In genomic region chr11:77879218-77879617, GRCh38 we compare ENCODE assay signal across 10 cellular contexts. TPM values are rescaled to one million over a fixed set of nuclear protein-coding genes. Genes with fewer than 3 reads are reported as not detected.
DNase-seq lines count a peak whose midpoint lies in the region; ATAC-seq and TF ChIP-seq lines count a peak whose summit lies in the region.
"Had no signal": no experiment of that assay in that cellular context is flagged by ENCODE, and none has a peak within 500 bp of the region (broad histone marks: within the 10 kb centered on the region; RNA-seq: fewer than 3 reads in every experiment).

No MANE protein-coding gene starts in this region.

- TF ChIP-seq POLR2A in body of pancreas (IDR thresholded peaks at IDR 0.05): no peak
- no peak for TF ChIP-seq POLR2A in thyroid gland (IDR thresholded peaks at IDR 0.05)

- no peaks in the 10 kb centered on the region for H3K4me1 Mint-ChIP-seq in activated CD4-positive, alpha-beta T cell treated with anti-CD3 and anti-CD28 coated beads for 36 hours

- no peaks in the 10 kb centered on the region for H3K27me3 Mint-ChIP-seq in activated CD4-positive, alpha-beta T cell treated with anti-CD3 and anti-CD28 coated beads for 36 hours

- no peaks in the 10 kb centered on the region for H3K9me3 Mint-ChIP-seq in activated naive CD4-positive, alpha-beta T cell treated with anti-CD3 and anti-CD28 coated beads, Interleukin-2, amount 50 U/mL, for 72 hours
- no peaks in the 10 kb centered on the region for H3K9me3 Mint-ChIP-seq in activated CD4-positive, alpha-beta T cell treated with anti-CD3 and anti-CD28 coated beads for 36 hours (ENCODE audit: low read depth)

- H3K4me3 Mint-ChIP-seq in activated CD4-positive, alpha-beta T cell treated with anti-CD3 and anti-CD28 coated beads for 36 hours: no peak overlapping the region

- no peaks in the 10 kb centered on the region for H3K27me3 ChIP-seq in body of pancreas
- no peaks in the 10 kb centered on the region for H3K27me3 ChIP-seq in thyroid gland

- DNase-seq in activated naive CD4-positive, alpha-beta T cell treated with anti-CD3 and anti-CD28 coated beads, Interleukin-2, amount 50 U/mL, for 72 hours (ENCODE audit: low spot score in 2 of 2): no peak
- DNase-seq in activated naive CD4-positive, alpha-beta T cell (lab: John Stamatoyannopoulos, UW): no peak
- DNase-seq in body of pancreas (peak in 3 of 4 donors; percentile 16 to 38 (median 20)), thyroid gland (peak; percentile 19 to 20), NCI-H446 treated with DMSO at 0.1 percent for 48 hours (lab: John Stamatoyannopoulos, UW) (no peak), left lobe of liver (ENCODE audit: low spot score) (no peak)
- DNase-seq in activated CD4-positive, alpha-beta T cell treated with anti-CD3 and anti-CD28 coated beads for 36 hours: no peak
- DNase-seq: activated CD4-positive, alpha-beta T cell treated with anti-CD3 and anti-CD28 coated beads for 1 hour had no signal

- intact Hi-C loops in body of pancreas (cut with DNase I) (no loop called here), thyroid gland (cut with DNase I) (no loop called here)
- intact Hi-C loops in activated CD4-positive, alpha-beta T cell treated with anti-CD3 and anti-CD28 coated beads for 36 hours (cut with DNase I, micrococcal nuclease): no loop called here

- TF ChIP-seq CTCF in body of pancreas (IDR thresholded peaks at IDR 0.05) (no peak), thyroid gland (IDR thresholded peaks at IDR 0.05) (no peak)

- no peaks in the 10 kb centered on the region for H3K36me3 Mint-ChIP-seq in activated naive CD4-positive, alpha-beta T cell treated with anti-CD3 and anti-CD28 coated beads, Interleukin-2, amount 50 U/mL, for 72 hours
- H3K36me3 Mint-ChIP-seq in activated CD4-positive, alpha-beta T cell treated with anti-CD3 and anti-CD28 coated beads for 36 hours (ENCODE audit: low read depth): peaks cover 22% of the 10 kb centered on the region

- peak overlapping the region; percentile 44 to 54 for H3K27ac Mint-ChIP-seq in activated naive CD4-positive, alpha-beta T cell treated with anti-CD3 and anti-CD28 coated beads, Interleukin-2, amount 50 U/mL, for 72 hours
- H3K27ac Mint-ChIP-seq in activated CD4-positive, alpha-beta T cell treated with anti-CD3 and anti-CD28 coated beads for 36 hours: no peak overlapping the region

- ATAC-seq in activated naive CD4-positive, alpha-beta T cell treated with anti-CD3 and anti-CD28 coated beads, Interleukin-2, amount 50 U/mL, for 72 hours: no peak
- ATAC-seq in HG03139 (IDR thresholded peaks at IDR 0.05; ENCODE audit: unreplicated experiment) (peak; percentile 85), body of pancreas (no peak), left lobe of liver (no peak)
- no peak for ATAC-seq in activated CD4-positive, alpha-beta T cell treated with anti-CD3 and anti-CD28 coated beads for 36 hours
- ATAC-seq: esophagus mucosa had no signal

- 85 to 87% methylated on average over 3 of the region's 3 CpGs for WGBS in body of pancreas, 2 donors
- WGBS in thyroid gland, 2 donors: 94 to 95% methylated on average over 3 of the region's 3 CpGs

- H3K4me3 ChIP-seq in body of pancreas: no peak overlapping the region
- H3K4me3 ChIP-seq in thyroid gland (replicated peaks in 1 of 3): no peak overlapping the region

- CTCF ChIA-PET in activated CD4-positive, alpha-beta T cell treated with anti-CD3 and anti-CD28 coated beads for 36 hours (lab: Charles Lee): no interaction called here

- H3K4me1 ChIP-seq in body of pancreas: no peaks in the 10 kb centered on the region
- H3K4me1 ChIP-seq in thyroid gland: no peaks in the 10 kb centered on the region

- H3K36me3 ChIP-seq in body of pancreas (replicated peaks in 1 of 2; ENCODE audit: insufficient read depth in 1 of 2, low read depth in 2 of 2) (peaks cover 0 to 9% of the 10 kb centered on the region in 2 donors), thyroid gland (peaks cover 7 to 17% of the 10 kb centered on the region in 2 donors)

- H3K27ac ChIP-seq in body of pancreas (no peak overlapping the region), thyroid gland (no peak overlapping the region)

- POLR2A ChIA-PET in activated CD4-positive, alpha-beta T cell treated with anti-CD3 and anti-CD28 coated beads for 36 hours (lab: Charles Lee): no interaction called here

- no peaks in the 10 kb centered on the region for H3K9me3 ChIP-seq in body of pancreas
- no peaks in the 10 kb centered on the region for H3K9me3 ChIP-seq in thyroid gland

RNA-seq across cellular contexts. Expression of gene AAMDC, which starts 58.3 kb away (rescaled TPM):
- total RNA-seq in activated naive CD4-positive, alpha-beta T cell treated with anti-CD3 and anti-CD28 coated beads, Interleukin-2, amount 50 U/mL, for 72 hours: 1 to 10 TPM; 6.4 to 7.8 TPM
- total RNA-seq in body of pancreas: 10 to 100 TPM in 1 of 2 donors, 1 to 10 TPM in 1; 6.9 to 25.9 TPM
- total RNA-seq in thyroid gland: 10 to 100 TPM; 33.6 to 60.5 (median 39.0) TPM
- total RNA-seq in left lobe of liver: 18.5 TPM
- total RNA-seq in activated CD4-positive, alpha-beta T cell treated with anti-CD3 and anti-CD28 coated beads for 36 hours: 1 to 10 TPM; 4.8 to 5.3 TPM

RNA-seq across cellular contexts. Expression of gene RSF1, which starts 58.7 kb away (rescaled TPM):
- total RNA-seq in activated naive CD4-positive, alpha-beta T cell treated with anti-CD3 and anti-CD28 coated beads, Interleukin-2, amount 50 U/mL, for 72 hours: 10 to 100 TPM; 51.2 to 65.3 TPM
- total RNA-seq in body of pancreas: 100 to 1,000 TPM in 1 of 2 donors, 10 to 100 TPM in 1; 18.2 to 129 TPM
- total RNA-seq in thyroid gland: 10 to 100 TPM; 55.0 to 88.8 (median 65.8) TPM
- 19.9 TPM for total RNA-seq in left lobe of liver
- 10 to 100 TPM; 49.9 to 59.2 TPM for total RNA-seq in activated CD4-positive, alpha-beta T cell treated with anti-CD3 and anti-CD28 coated beads for 36 hours

Comparison
In these comparisons a context has a peak if more than half of its experiments do, and no peak if none do; other contexts are left out.
1. DNase-seq: peak in body of pancreas (3 of 4) and thyroid gland (2 of 2); none in activated naive CD4-positive, alpha-beta T cell treated with anti-CD3 and anti-CD28 coated beads, Interleukin-2, amount 50 U/mL, for 72 hours (0 of 2), activated naive CD4-positive, alpha-beta T cell (0 of 4), NCI-H446 treated with DMSO at 0.1 percent for 48 hours (single experiment), left lobe of liver (single experiment) and activated CD4-positive, alpha-beta T cell treated with anti-CD3 and anti-CD28 coated beads for 36 hours (single experiment).